ENCODE assay signal across 23 cellular contexts in the genomic region with DNA sequence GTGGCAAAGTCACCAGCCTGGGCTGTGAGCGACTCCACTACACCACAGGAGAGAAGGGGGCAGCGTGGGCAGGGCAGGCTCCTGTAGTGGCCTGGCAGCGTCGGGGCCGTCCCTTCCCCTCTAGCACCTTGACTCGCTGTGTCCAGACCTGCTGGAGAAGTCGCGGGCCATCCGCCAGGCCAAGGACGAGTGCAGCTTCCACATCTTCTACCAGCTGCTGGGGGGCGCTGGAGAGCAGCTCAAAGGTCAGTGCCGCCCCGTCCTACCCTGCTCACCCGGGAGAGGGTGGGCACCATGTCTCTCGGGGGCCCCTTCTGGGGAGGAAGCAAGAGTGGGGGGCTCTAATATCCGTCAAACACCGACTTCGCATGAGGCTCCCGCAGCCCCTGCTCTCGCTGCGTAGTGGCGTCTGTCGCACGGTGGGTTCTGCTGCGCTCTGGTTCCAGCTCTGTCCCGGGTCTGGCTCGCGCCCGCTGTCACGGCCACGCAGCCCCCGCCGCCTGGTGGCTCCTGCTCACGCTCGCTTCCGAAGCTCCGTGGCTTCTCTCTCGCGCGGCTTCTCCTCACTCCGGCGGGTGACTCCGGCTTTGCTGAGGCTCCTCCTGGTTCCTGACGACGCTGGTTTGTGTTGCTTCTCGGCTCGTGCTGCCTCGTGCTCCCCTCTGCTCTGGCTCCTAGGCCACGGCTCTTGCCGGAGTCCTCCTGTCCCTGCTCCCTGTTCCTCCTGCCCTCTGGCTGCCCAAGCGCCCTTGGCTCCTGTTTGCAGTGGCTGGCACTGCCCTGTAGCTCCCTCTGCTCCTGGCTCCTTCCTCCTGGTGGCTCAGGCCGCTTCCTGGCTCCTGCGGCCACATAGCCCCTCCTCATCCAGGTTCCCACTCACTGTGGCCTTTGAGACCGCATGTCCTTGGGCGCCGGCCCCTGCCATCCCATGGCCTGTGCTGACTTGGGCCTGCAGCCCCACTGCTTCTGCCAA. TPM values are rescaled to one million over a fixed set of nuclear protein-coding genes. Genes with fewer than 3 reads are reported as not detected.
DNase-seq lines count a peak whose midpoint lies in the region; ATAC-seq and TF ChIP-seq lines count a peak whose summit lies in the region.
"Had no signal": no experiment of that assay in that cellular context is flagged by ENCODE, and none has a peak within 500 bp of the region (broad histone marks: within the 10 kb centered on the region; RNA-seq: fewer than 3 reads in every experiment).

No MANE protein-coding gene starts in this region.

- peak overlapping the region; percentile 42 for H2BK120ac ChIP-seq in neuronal stem cell (ENCODE audit: low read depth, low read length)

- peak overlapping the region; percentile 81 for H3K18ac ChIP-seq in neuronal stem cell (ENCODE audit: low read length)

- no peaks in the 10 kb centered on the region for H3F3A ChIP-seq in OCI-LY1 (ENCODE audit: insufficient read depth, low read length)

- no peaks in the 10 kb centered on the region for H3K27me3 ChIP-seq in OCI-LY1 (ENCODE audit: insufficient read depth, low read length)
- H3K27me3 ChIP-seq in left ventricle myocardium inferior (ENCODE audit: low read depth): no peaks in the 10 kb centered on the region
- H3K27me3 ChIP-seq in neuronal stem cell (ENCODE audit: control insufficient read depth in 3 of 3, insufficient read depth in 3 of 3, low read depth in 1 of 3, low read length in 3 of 3): peaks cover 0 to 3% (median 0%) of the 10 kb centered on the region in 3 experiments
- H3K27me3 ChIP-seq in lower lobe of right lung (ENCODE audit: low read depth): no peaks in the 10 kb centered on the region
- H3K27me3 ChIP-seq: BE2C, brain microvascular endothelial cell had no signal

- no peaks in the 10 kb centered on the region for H4K20me1 ChIP-seq in OCI-LY1 (ENCODE audit: insufficient read depth, low read length)

- ATAC-seq in lower lobe of right lung: no peak
- ATAC-seq in HG03135 (IDR thresholded peaks at IDR 0.05; ENCODE audit: unreplicated experiment): no peak
- ATAC-seq in GM18867 (IDR thresholded peaks at IDR 0.05; ENCODE audit: unreplicated experiment): no peak
- ATAC-seq: activated T-cell treated with anti-CD3 and anti-CD28 coated beads, Interleukin-2, amount 50 U/mL, for 4 hours; esophagus mucosa had no signal

- no peaks in the 10 kb centered on the region for H3K9me3 ChIP-seq in ES-I3 (ENCODE audit: control insufficient read depth, insufficient read depth, low read length)
- H3K9me3 ChIP-seq in OCI-LY1 (ENCODE audit: low read length): no peaks in the 10 kb centered on the region
- H3K9me3 ChIP-seq in left ventricle myocardium inferior (replicated peaks): no peaks in the 10 kb centered on the region
- no peaks in the 10 kb centered on the region for H3K9me3 ChIP-seq in neuronal stem cell (replicated peaks in 1 of 2; ENCODE audit: control insufficient read depth in 2 of 2, insufficient read depth in 1 of 2, low read depth in 1 of 2, low read length in 2 of 2)
- H3K9me3 ChIP-seq in lower lobe of right lung: no peaks in the 10 kb centered on the region
- H3K9me3 ChIP-seq: BE2C, SJSA1, suprapubic skin had no signal

- intact Hi-C loops in left ventricle myocardium inferior (cut with micrococcal nuclease): no loop called here
- intact Hi-C loops in lower lobe of right lung (cut with DNase I): no loop called here

- peak overlapping the region; percentile 97 for H2BK12ac ChIP-seq in neuronal stem cell (ENCODE audit: low read length)

- DNase-seq in left ventricle myocardium inferior (peak; percentile 24), neuronal stem cell (ENCODE audit: low spot score) (no peak), SIG-M5 treated with dmso at 0.1 percent for 504 hours (lab: John Stamatoyannopoulos, UW; ENCODE audit: unreplicated experiment) (no peak), lower lobe of right lung (no peak)
- DNase-seq: activated T-cell treated with anti-CD3 and anti-CD28 coated beads, Interleukin-2, amount 50 U/mL, for 4 hours; BE2C; brain microvascular endothelial cell; dermis blood vessel endothelial cell; DMS153; KG1; kidney; midbrain; NCI-H1436 treated with DMSO at 0.1 percent for 48 hours; NCI-H446; stimulated activated CD4-positive, alpha-beta T cell treated with anti-CD3 and anti-CD28 coated beads, Interleukin-4, amount 100 ng/mL, for 24 hours; stimulated activated CD8-positive, alpha-beta memory T cell treated with anti-CD3 and anti-CD28 coated beads, Interleukin-4, amount 100 ng/mL, for 48 hours had no signal

- no peaks in the 10 kb centered on the region for H3K79me1 ChIP-seq in neuronal stem cell (ENCODE audit: low read depth, low read length)

- H4K8ac ChIP-seq in neuronal stem cell (ENCODE audit: low read depth, low read length): no peak overlapping the region

- H3K14ac ChIP-seq in neuronal stem cell (ENCODE audit: low read length): peak overlapping the region; percentile 84

- H4K91ac ChIP-seq in neuronal stem cell (ENCODE audit: low read depth, low read length, poor library complexity): peak overlapping the region; percentile 64

- H3K4me3 ChIP-seq in OCI-LY1 (ENCODE audit: low read depth, low read length, poor library complexity, severe bottlenecking): no peak overlapping the region
- H3K4me3 ChIP-seq in left ventricle myocardium inferior: no peak overlapping the region
- H3K4me3 ChIP-seq in neuronal stem cell (ENCODE audit: low read length in 2 of 2): no peak overlapping the region
- H3K4me3 ChIP-seq in lower lobe of right lung: no peak overlapping the region
- H3K4me3 ChIP-seq: SJSA1, suprapubic skin had no signal

- H3K9me2 ChIP-seq in OCI-LY1 (ENCODE audit: low read depth, low read length): no peaks in the 10 kb centered on the region

- H3K4me1 ChIP-seq in ES-I3 (ENCODE audit: insufficient read depth, low read length) (peaks cover 10% of the 10 kb centered on the region; the same call in 1 of the 2 replicates), OCI-LY1 (ENCODE audit: insufficient read depth, low read length, severe bottlenecking) (no peaks in the 10 kb centered on the region), left ventricle myocardium inferior (peaks cover 46% of the 10 kb centered on the region), neuronal stem cell (ENCODE audit: control insufficient read depth in 2 of 2, insufficient read depth in 1 of 2, low read depth in 1 of 2, low read length in 2 of 2) (peaks cover 7 to 13% of the 10 kb centered on the region in 2 donors), lower lobe of right lung (peaks cover 19% of the 10 kb centered on the region)
- H3K4me1 ChIP-seq: BE2C, SJSA1, suprapubic skin had no signal

- no peaks in the 10 kb centered on the region for H3K79me2 ChIP-seq in OCI-LY1 (ENCODE audit: insufficient read depth, low read length)

- peak overlapping the region; percentile 93 for H2AK5ac ChIP-seq in neuronal stem cell (ENCODE audit: low read depth, low read length)

- H2BK5ac ChIP-seq in neuronal stem cell (ENCODE audit: low read length): peak overlapping the region; percentile 39

- peak; percentile 8; the same call in 1 of the 2 replicates for TF ChIP-seq CTCF in OCI-LY1 (IDR thresholded peaks at IDR 0.05; ENCODE audit: low read length)
- no peak for TF ChIP-seq CTCF in left ventricle myocardium inferior (IDR thresholded peaks at IDR 0.05; ENCODE audit: borderline replicate concordance)
- TF ChIP-seq CTCF in lower lobe of right lung (IDR thresholded peaks at IDR 0.05): no peak

- H3K4me2 ChIP-seq in OCI-LY1 (ENCODE audit: low read length): no peak overlapping the region
- no peak overlapping the region for H3K4me2 ChIP-seq in neuronal stem cell (ENCODE audit: insufficient read depth, low read length, poor library complexity, severe bottlenecking)

- H3K9ac ChIP-seq in ES-I3 (ENCODE audit: low read depth, low read length): peak overlapping the region; percentile 40; the same call in 1 of the 2 replicates
- H3K9ac ChIP-seq in OCI-LY1 (ENCODE audit: low read length): no peak overlapping the region
- peak overlapping the region; percentile 80 for H3K9ac ChIP-seq in neuronal stem cell (ENCODE audit: low read depth, low read length, poor library complexity)

- H3K36me3 ChIP-seq in ES-I3 (ENCODE audit: insufficient read depth, low read length): no peaks in the 10 kb centered on the region
- no peaks in the 10 kb centered on the region for H3K36me3 ChIP-seq in OCI-LY1 (ENCODE audit: insufficient read depth, low read length)
- no peaks in the 10 kb centered on the region for H3K36me3 ChIP-seq in left ventricle myocardium inferior
- H3K36me3 ChIP-seq in neuronal stem cell (replicated peaks in 1 of 2; ENCODE audit: control insufficient read depth in 2 of 2, insufficient read depth in 2 of 2, low read length in 2 of 2): no peaks in the 10 kb centered on the region
- peaks cover 3% of the 10 kb centered on the region for H3K36me3 ChIP-seq in lower lobe of right lung
- H3K36me3 ChIP-seq: BE2C, brain microvascular endothelial cell, SJSA1, suprapubic skin had no signal

- no CpG with 5 or more reads among the region's 56 CpGs for WGBS in neuronal stem cell (ENCODE audit: extremely low coverage in 2 of 2, insufficient read length in 2 of 2, insufficient replicate concordance in 1 of 2), 2 donors

- no peak overlapping the region for H3K27ac ChIP-seq in OCI-LY1 (ENCODE audit: low read depth, low read length, poor library complexity, severe bottlenecking)
- peak overlapping the region; percentile 62 for H3K27ac ChIP-seq in left ventricle myocardium inferior (replicated peaks)
- H3K27ac ChIP-seq in neuronal stem cell (replicated peaks; ENCODE audit: low read length): no peak overlapping the region
- no peak overlapping the region for H3K27ac ChIP-seq in lower lobe of right lung
- H3K27ac ChIP-seq: brain microvascular endothelial cell, SJSA1, suprapubic skin had no signal

- peak overlapping the region; percentile 46 for H2BK15ac ChIP-seq in neuronal stem cell (ENCODE audit: low read length)

- H3K23ac ChIP-seq in neuronal stem cell (ENCODE audit: low read depth, low read length, poor library complexity): peak overlapping the region; percentile 60

- peak overlapping the region; percentile 30 for H3K4ac ChIP-seq in neuronal stem cell (ENCODE audit: low read length)

- no peak overlapping the region for H2AFZ ChIP-seq in OCI-LY1 (ENCODE audit: low read length)
- peak overlapping the region; percentile 61 for H2AFZ ChIP-seq in neuronal stem cell (ENCODE audit: low read length)

RNA-seq across cellular contexts. Expression of gene MYH14, which starts 27.2 kb away (rescaled TPM):
- 115 TPM for total RNA-seq in left ventricle myocardium inferior
- polyA plus RNA-seq in neuronal stem cell (2013, experiment 1 of 2): 4.1 TPM
- polyA plus RNA-seq in neuronal stem cell (2013, experiment 2 of 2): 4.0 TPM
- total RNA-seq in lower lobe of right lung: 113 TPM
- total RNA-seq: SJSA1 had no signal
